16 cellular contexts compared by ENCODE assay signal in genomic region chr4:138972956-138973819, GRCh38. TPM values are rescaled to one million over a fixed set of nuclear protein-coding genes. Genes with fewer than 3 reads are reported as not detected.
DNase-seq lines count a peak whose midpoint lies in the region; ATAC-seq, FAIRE-seq and TF ChIP-seq lines count a peak whose summit lies in the region.
"Had no signal": no experiment of that assay in that cellular context is flagged by ENCODE, and none has a peak within 500 bp of the region (broad histone marks: within the 10 kb centered on the region; RNA-seq: fewer than 3 reads in every experiment).

No MANE protein-coding gene starts in this region.

- no peak overlapping the region for H3K27ac Mint-ChIP-seq in astrocyte (ENCODE audit: unreplicated experiment)
- H3K27ac Mint-ChIP-seq in neural progenitor cell: no peak overlapping the region
- H3K27ac Mint-ChIP-seq in activated CD8-positive, alpha-beta T cell treated with anti-CD3 and anti-CD28 coated beads, Interleukin-2, amount 10 ng/mL, durations not matched to agents 7 days and 5 days: no peak overlapping the region

- H4K20me1 ChIP-seq in astrocyte (ENCODE audit: insufficient read depth, low read length): no peaks in the 10 kb centered on the region
- no peaks in the 10 kb centered on the region for H4K20me1 ChIP-seq in neural progenitor cell (ENCODE audit: low read depth)

- POLR2A ChIA-PET in activated CD8-positive, alpha-beta T cell treated with anti-CD3 and anti-CD28 coated beads, Interleukin-2, amount 10 ng/mL, durations not matched to agents 7 days and 5 days (lab: Charles Lee): no interaction called here

- no peak overlapping the region for H3K4me2 ChIP-seq in astrocyte (ENCODE audit: low read length)
- H3K4me2 ChIP-seq in neural progenitor cell: peak overlapping the region; percentile 64
- H3K4me2 ChIP-seq: smooth muscle cell had no signal

- no peaks in the 10 kb centered on the region for H3K79me2 ChIP-seq in astrocyte (ENCODE audit: insufficient read depth, low read length)
- no peaks in the 10 kb centered on the region for H3K79me2 ChIP-seq in neural progenitor cell (ENCODE audit: low read depth)

- no peak overlapping the region for H3K27ac ChIP-seq in astrocyte (ENCODE audit: low read depth, low read length)
- H3K27ac ChIP-seq in neural progenitor cell: no peak overlapping the region
- H3K27ac ChIP-seq: epithelial cell of prostate, heart left ventricle, lower lobe of right lung, thoracic aorta had no signal

- no peaks in the 10 kb centered on the region for H3K4me1 ChIP-seq in astrocyte (ENCODE audit: insufficient read depth, low read length)
- peaks cover 35% of the 10 kb centered on the region for H3K4me1 ChIP-seq in neural progenitor cell

- H3K9me3 ChIP-seq in astrocyte (ENCODE audit: insufficient read depth, low read depth, low read length): no peaks in the 10 kb centered on the region
- no peaks in the 10 kb centered on the region for H3K9me3 ChIP-seq in neural progenitor cell (ENCODE audit: low read depth)
- H3K9me3 ChIP-seq: heart left ventricle, lower lobe of right lung, thoracic aorta had no signal

- H3K36me3 Mint-ChIP-seq in astrocyte (ENCODE audit: low read depth, unreplicated experiment) (no peaks in the 10 kb centered on the region), neural progenitor cell (no peaks in the 10 kb centered on the region)
- H3K36me3 Mint-ChIP-seq in activated T-cell treated with anti-CD3 and anti-CD28 coated beads, Interleukin-2, amount 50 U/mL, for 4 hours (ENCODE audit: insufficient read depth): no peaks in the 10 kb centered on the region
- no peaks in the 10 kb centered on the region for H3K36me3 Mint-ChIP-seq in activated CD8-positive, alpha-beta T cell treated with anti-CD3 and anti-CD28 coated beads, Interleukin-2, amount 10 ng/mL, durations not matched to agents 7 days and 5 days (ENCODE audit: low read depth)

- H3K4me3 Mint-ChIP-seq in astrocyte (ENCODE audit: unreplicated experiment) (no peak overlapping the region), neural progenitor cell (no peak overlapping the region)
- H3K4me3 Mint-ChIP-seq in activated T-cell treated with anti-CD3 and anti-CD28 coated beads, Interleukin-2, amount 50 U/mL, for 4 hours: no peak overlapping the region
- no peak overlapping the region for H3K4me3 Mint-ChIP-seq in activated CD8-positive, alpha-beta T cell treated with anti-CD3 and anti-CD28 coated beads, Interleukin-2, amount 10 ng/mL, durations not matched to agents 7 days and 5 days

- H2AFZ ChIP-seq in astrocyte (ENCODE audit: low read depth, low read length) (peak overlapping the region; percentile 31), neural progenitor cell (replicated peaks) (peak overlapping the region; percentile 53)

- in situ Hi-C loops in GM13977 (cut with MboI; ENCODE audit: low pct_unique_long_range_greater_than_20kb, low sequenced_read_pairs, unreplicated experiment): no loop called here

- H3F3A ChIP-seq in neural progenitor cell (ENCODE audit: low read depth): peaks cover 35% of the 10 kb centered on the region

- no peak overlapping the region for H3K4me3 ChIP-seq in astrocyte (ENCODE audit: insufficient read depth, low read depth, low read length)
- no peak overlapping the region for H3K4me3 ChIP-seq in neural progenitor cell
- H3K4me3 ChIP-seq: heart left ventricle, lower lobe of right lung, smooth muscle cell, thoracic aorta had no signal

- H3K36me3 ChIP-seq in astrocyte (ENCODE audit: insufficient read depth, low read length) (no peaks in the 10 kb centered on the region), neural progenitor cell (no peaks in the 10 kb centered on the region)
- H3K36me3 ChIP-seq: heart left ventricle, lower lobe of right lung, thoracic aorta had no signal

- ATAC-seq in GM19438 (IDR thresholded peaks at IDR 0.05; ENCODE audit: low read depth, unreplicated experiment): peak; percentile 33
- no peak for ATAC-seq in activated T-cell treated with anti-CD3 and anti-CD28 coated beads, Interleukin-2, amount 50 U/mL, for 4 hours
- no peak for ATAC-seq in activated CD8-positive, alpha-beta T cell treated with anti-CD3 and anti-CD28 coated beads, Interleukin-2, amount 10 ng/mL, durations not matched to agents 7 days and 5 days
- ATAC-seq: heart left ventricle had no signal

- H3K9me3 Mint-ChIP-seq in astrocyte (ENCODE audit: unreplicated experiment) (no peaks in the 10 kb centered on the region), neural progenitor cell (no peaks in the 10 kb centered on the region)
- H3K9me3 Mint-ChIP-seq in activated T-cell treated with anti-CD3 and anti-CD28 coated beads, Interleukin-2, amount 50 U/mL, for 4 hours: no peaks in the 10 kb centered on the region
- H3K9me3 Mint-ChIP-seq in activated CD8-positive, alpha-beta T cell treated with anti-CD3 and anti-CD28 coated beads, Interleukin-2, amount 10 ng/mL, durations not matched to agents 7 days and 5 days (ENCODE audit: insufficient read depth): no peaks in the 10 kb centered on the region

- H3K4me1 Mint-ChIP-seq in astrocyte (ENCODE audit: low read depth, unreplicated experiment) (no peaks in the 10 kb centered on the region), neural progenitor cell (peaks cover 25% of the 10 kb centered on the region)
- peaks cover 2% of the 10 kb centered on the region for H3K4me1 Mint-ChIP-seq in activated T-cell treated with anti-CD3 and anti-CD28 coated beads, Interleukin-2, amount 50 U/mL, for 4 hours (ENCODE audit: low read depth)
- H3K4me1 Mint-ChIP-seq in activated CD8-positive, alpha-beta T cell treated with anti-CD3 and anti-CD28 coated beads, Interleukin-2, amount 10 ng/mL, durations not matched to agents 7 days and 5 days (ENCODE audit: low read depth): no peaks in the 10 kb centered on the region

- H3K27me3 Mint-ChIP-seq in astrocyte (ENCODE audit: low read depth, unreplicated experiment): peaks cover 3% of the 10 kb centered on the region
- H3K27me3 Mint-ChIP-seq in neural progenitor cell (ENCODE audit: insufficient read depth, low read depth): no peaks in the 10 kb centered on the region
- H3K27me3 Mint-ChIP-seq in activated T-cell treated with anti-CD3 and anti-CD28 coated beads, Interleukin-2, amount 50 U/mL, for 4 hours (ENCODE audit: low read depth): no peaks in the 10 kb centered on the region
- H3K27me3 Mint-ChIP-seq in activated CD8-positive, alpha-beta T cell treated with anti-CD3 and anti-CD28 coated beads, Interleukin-2, amount 10 ng/mL, durations not matched to agents 7 days and 5 days (ENCODE audit: low read depth): no peaks in the 10 kb centered on the region

- FAIRE-seq in astrocyte (lab: Jason Lieb, UNC): no peak
- FAIRE-seq: bronchial epithelial cell had no signal

- no peak for TF ChIP-seq CTCF in astrocyte (IDR thresholded peaks at IDR 0.05; ENCODE audit: insufficient read depth, low read depth, low read length)
- TF ChIP-seq CTCF in neural progenitor cell (IDR thresholded peaks at IDR 0.05): no peak
- no peak for TF ChIP-seq CTCF in GM13977 (IDR thresholded peaks at IDR 0.05; ENCODE audit: extremely low read depth, insufficient read depth, missing control alignments)

- DNase-seq in NCI-H1105 (lab: John Stamatoyannopoulos, UW): peak; percentile 16
- DNase-seq in astrocyte (ENCODE audit: low read depth): no peak
- peak; percentile 76 for DNase-seq in neural progenitor cell (ENCODE audit: low spot score)
- DNase-seq in activated T-cell treated with anti-CD3 and anti-CD28 coated beads, Interleukin-2, amount 50 U/mL, for 4 hours: no peak
- DNase-seq in GM13977 (ENCODE audit: low spot score): no peak
- DNase-seq in activated CD8-positive, alpha-beta T cell treated with anti-CD3 and anti-CD28 coated beads, Interleukin-2, amount 10 ng/mL, durations not matched to agents 7 days and 5 days: no peak
- DNase-seq: activated CD4-positive, alpha-beta T cell treated with anti-CD3 and anti-CD28 coated beads, Interleukin-2, amount 50 U/mL, for 48 hours; activated naive CD4-positive, alpha-beta T cell; heart left ventricle; lower lobe of right lung; nucleus accumbens had no signal

- CTCF ChIA-PET in activated CD8-positive, alpha-beta T cell treated with anti-CD3 and anti-CD28 coated beads, Interleukin-2, amount 10 ng/mL, durations not matched to agents 7 days and 5 days (lab: Charles Lee): no interaction called here

- H3K27me3 ChIP-seq in astrocyte (ENCODE audit: insufficient read depth, low read length) (no peaks in the 10 kb centered on the region), neural progenitor cell (no peaks in the 10 kb centered on the region)
- H3K27me3 ChIP-seq: heart left ventricle had no signal

- H3K9ac ChIP-seq in astrocyte (ENCODE audit: low read length): no peak overlapping the region
- H3K9ac ChIP-seq in neural progenitor cell: no peak overlapping the region

RNA-seq across cellular contexts. Expression of gene NOCT, which starts 42.4 kb away (rescaled TPM):
- total RNA-seq in astrocyte (73.5 and 73.6 TPM in 2 replicates), neural progenitor cell (ENCODE audit: low replicate concordance) (5.7 and 9.9 TPM in 2 replicates)
- total RNA-seq in activated T-cell treated with anti-CD3 and anti-CD28 coated beads, Interleukin-2, amount 50 U/mL, for 4 hours: 10 to 100 TPM; 23.2 to 25.8 (median 23.7) TPM
- total RNA-seq in activated CD8-positive, alpha-beta T cell treated with anti-CD3 and anti-CD28 coated beads, Interleukin-2, amount 10 ng/mL, durations not matched to agents 7 days and 5 days: 1 to 10 TPM; 8.6 to 9.3 TPM

Comparison
In these comparisons a context has a peak if more than half of its experiments do, and no peak if none do; other contexts are left out.
1. DNase-seq: peak in NCI-H1105 (single experiment) and neural progenitor cell (single experiment); none in astrocyte (single experiment), activated T-cell treated with anti-CD3 and anti-CD28 coated beads, Interleukin-2, amount 50 U/mL, for 4 hours (single experiment), GM13977 (single experiment) and activated CD8-positive, alpha-beta T cell treated with anti-CD3 and anti-CD28 coated beads, Interleukin-2, amount 10 ng/mL, durations not matched to agents 7 days and 5 days (single experiment).